8 cellular contexts compared by ENCODE assay signal in genomic region chr6:126657556-126658129, GRCh38.
DNase-seq lines count a peak whose midpoint lies in the region; ATAC-seq and TF ChIP-seq lines count a peak whose summit lies in the region.

No MANE protein-coding gene starts in this region.

- no peaks in the 10 kb centered on the region for H3K36me3 Mint-ChIP-seq in osteocyte (ENCODE audit: unreplicated experiment)
- H3K36me3 Mint-ChIP-seq in immature natural killer cell, result no peaks in the 10 kb centered on the region
- no peaks in the 10 kb centered on the region for H3K36me3 Mint-ChIP-seq in activated CD4-positive, alpha-beta T cell treated with anti-CD3 and anti-CD28 coated beads, Interleukin-2, amount 10 ng/mL, durations not matched to agents 24 days and 14 days (ENCODE audit: low read depth)
- no peaks in the 10 kb centered on the region for H3K36me3 Mint-ChIP-seq in stimulated activated effector memory CD8-positive, alpha-beta T cell treated with anti-CD3 and anti-CD28 coated beads, Interleukin-12 subunit alpha, Interleukin-12 subunit beta, amount 100 ng/mL, for 72 hours

- DNase-seq in GM13976 (ENCODE audit: low spot score), result no peak
- DNase-seq in NCI-H146 (lab: John Stamatoyannopoulos, UW), result peak; percentile 32
- DNase-seq in cardiac fibroblast (ENCODE audit: low read depth in 2 of 2), result peak; percentile 61 to 71
- DNase-seq in osteocyte (ENCODE audit: extremely low spot score, unreplicated experiment), result no peak
- no peak for DNase-seq in immature natural killer cell
- DNase-seq in activated CD4-positive, alpha-beta T cell treated with anti-CD3 and anti-CD28 coated beads, Interleukin-2, amount 10 ng/mL, durations not matched to agents 24 days and 14 days, result no peak
- DNase-seq in stimulated activated effector memory CD8-positive, alpha-beta T cell treated with anti-CD3 and anti-CD28 coated beads, Interleukin-12 subunit alpha, Interleukin-12 subunit beta, amount 100 ng/mL, for 72 hours (ENCODE audit: low spot score in 2 of 2), result no peak
- DNase-seq in NCI-H1092 treated with DMSO at 0.1 percent for 48 hours (lab: John Stamatoyannopoulos, UW), result no peak

- no peak for ATAC-seq in stimulated activated effector memory CD8-positive, alpha-beta T cell treated with anti-CD3 and anti-CD28 coated beads, Interleukin-12 subunit alpha, Interleukin-12 subunit beta, amount 100 ng/mL, for 72 hours

- TF ChIP-seq CTCF in GM13976 (IDR thresholded peaks at IDR 0.05; ENCODE audit: borderline replicate concordance, control extremely low read depth, extremely low read depth, insufficient read depth, missing control alignments), result peak; percentile 19
- TF ChIP-seq CTCF in cardiac fibroblast (IDR thresholded peaks at IDR 0.05; ENCODE audit: low read depth, low read length), result peak; percentile 72
- peak; percentile 52 for TF ChIP-seq CTCF in osteocyte (IDR thresholded peaks at IDR 0.05)

- peaks cover 2% of the 10 kb centered on the region for H3K27me3 Mint-ChIP-seq in osteocyte (ENCODE audit: unreplicated experiment)
- no peaks in the 10 kb centered on the region for H3K27me3 Mint-ChIP-seq in immature natural killer cell (ENCODE audit: low read depth in 3 of 3)
- H3K27me3 Mint-ChIP-seq in activated CD4-positive, alpha-beta T cell treated with anti-CD3 and anti-CD28 coated beads, Interleukin-2, amount 10 ng/mL, durations not matched to agents 24 days and 14 days, result no peaks in the 10 kb centered on the region

- in situ Hi-C loops in GM13976 (cut with MboI; ENCODE audit: low sequenced_read_pairs, unreplicated experiment), result no loop called here

- intact Hi-C loops in activated CD4-positive, alpha-beta T cell treated with anti-CD3 and anti-CD28 coated beads, Interleukin-2, amount 10 ng/mL, durations not matched to agents 24 days and 14 days (cut with micrococcal nuclease), result loop anchor here (10.0 kb wide), 1 partner anchor 663 kb away; no protein-coding TSS in a partner anchor

- H3K9me3 Mint-ChIP-seq in osteocyte (ENCODE audit: unreplicated experiment) (no peaks in the 10 kb centered on the region), immature natural killer cell (peaks cover 1 to 19% (median 5%) of the 10 kb centered on the region in 6 donors)
- H3K9me3 Mint-ChIP-seq in activated CD4-positive, alpha-beta T cell treated with anti-CD3 and anti-CD28 coated beads, Interleukin-2, amount 10 ng/mL, durations not matched to agents 24 days and 14 days, result no peaks in the 10 kb centered on the region
- peaks cover 8% of the 10 kb centered on the region for H3K9me3 Mint-ChIP-seq in stimulated activated effector memory CD8-positive, alpha-beta T cell treated with anti-CD3 and anti-CD28 coated beads, Interleukin-12 subunit alpha, Interleukin-12 subunit beta, amount 100 ng/mL, for 72 hours

- no peak overlapping the region for H3K4me3 ChIP-seq in cardiac fibroblast (replicated peaks in 1 of 2; ENCODE audit: low read depth in 2 of 2, low read length in 2 of 2)

- no peak overlapping the region for H3K27ac Mint-ChIP-seq in osteocyte (ENCODE audit: unreplicated experiment)
- no peak overlapping the region for H3K27ac Mint-ChIP-seq in immature natural killer cell
- H3K27ac Mint-ChIP-seq in activated CD4-positive, alpha-beta T cell treated with anti-CD3 and anti-CD28 coated beads, Interleukin-2, amount 10 ng/mL, durations not matched to agents 24 days and 14 days, result no peak overlapping the region
- H3K27ac Mint-ChIP-seq in stimulated activated effector memory CD8-positive, alpha-beta T cell treated with anti-CD3 and anti-CD28 coated beads, Interleukin-12 subunit alpha, Interleukin-12 subunit beta, amount 100 ng/mL, for 72 hours, result no peak overlapping the region

- H3K4me3 Mint-ChIP-seq in osteocyte (ENCODE audit: unreplicated experiment) (no peak overlapping the region), immature natural killer cell (no peak overlapping the region)
- no peak overlapping the region for H3K4me3 Mint-ChIP-seq in activated CD4-positive, alpha-beta T cell treated with anti-CD3 and anti-CD28 coated beads, Interleukin-2, amount 10 ng/mL, durations not matched to agents 24 days and 14 days
- H3K4me3 Mint-ChIP-seq in stimulated activated effector memory CD8-positive, alpha-beta T cell treated with anti-CD3 and anti-CD28 coated beads, Interleukin-12 subunit alpha, Interleukin-12 subunit beta, amount 100 ng/mL, for 72 hours, result no peak overlapping the region

- H3K4me1 Mint-ChIP-seq in osteocyte (ENCODE audit: unreplicated experiment) (peaks cover 16% of the 10 kb centered on the region), immature natural killer cell (no peaks in the 10 kb centered on the region)
- no peaks in the 10 kb centered on the region for H3K4me1 Mint-ChIP-seq in activated CD4-positive, alpha-beta T cell treated with anti-CD3 and anti-CD28 coated beads, Interleukin-2, amount 10 ng/mL, durations not matched to agents 24 days and 14 days
- no peaks in the 10 kb centered on the region for H3K4me1 Mint-ChIP-seq in stimulated activated effector memory CD8-positive, alpha-beta T cell treated with anti-CD3 and anti-CD28 coated beads, Interleukin-12 subunit alpha, Interleukin-12 subunit beta, amount 100 ng/mL, for 72 hours

Comparison
In these comparisons a context has a peak if more than half of its experiments do, and no peak if none do; other contexts are left out.
1. DNase-seq: peak in NCI-H146 (single experiment) and cardiac fibroblast (2 of 2); none in GM13976 (single experiment), osteocyte (single experiment), immature natural killer cell (0 of 3), activated CD4-positive, alpha-beta T cell treated with anti-CD3 and anti-CD28 coated beads, Interleukin-2, amount 10 ng/mL, durations not matched to agents 24 days and 14 days (single experiment), stimulated activated effector memory CD8-positive, alpha-beta T cell treated with anti-CD3 and anti-CD28 coated beads, Interleukin-12 subunit alpha, Interleukin-12 subunit beta, amount 100 ng/mL, for 72 hours (0 of 2) and NCI-H1092 treated with DMSO at 0.1 percent for 48 hours (single experiment).
2. CTCF ChIP-seq: peak in every context shown above with its lines; median percentile 72 in cardiac fibroblast; 52 in osteocyte; 19 in GM13976.